Comparison of ENCODE assay signal across 22 cellular contexts in the genomic region with DNA sequence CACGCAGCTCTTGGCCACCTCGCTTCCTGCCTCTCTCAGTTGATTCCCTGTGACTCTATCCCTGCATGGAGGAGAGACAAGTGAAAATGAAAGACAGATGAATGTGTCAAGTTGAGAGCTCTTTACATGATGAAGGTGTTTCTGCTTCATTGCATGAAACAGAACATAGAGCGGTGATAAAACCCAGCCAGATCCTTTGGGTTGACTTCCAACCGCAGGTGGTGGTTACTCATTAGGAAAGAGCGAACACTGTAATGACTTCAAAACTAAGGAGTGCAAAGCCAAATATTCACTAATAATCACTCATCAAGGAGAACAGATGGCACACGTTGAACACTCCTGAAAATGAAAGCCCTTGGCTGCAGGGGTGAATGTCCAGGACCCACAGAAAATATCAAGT.
"Had no signal": no experiment of that assay in that cellular context is flagged by ENCODE, and none has a peak within 500 bp of the region (broad histone marks: within the 10 kb centered on the region; RNA-seq: fewer than 3 reads in every experiment).

No MANE protein-coding gene starts in this region.

- H3K36me3 Mint-ChIP-seq: natural killer cell had no signal

- H3K4me1 Mint-ChIP-seq: activated B cell treated with CpG ODN at 0.5 μM for 24 hours; activated CD4-positive, alpha-beta T cell treated with anti-CD3 and anti-CD28 coated beads for 36 hours; natural killer cell; stimulated activated memory B cell treated with anti-CD40 and anti-IgM and Interleukin-4, amounts not matched to agents 10 μg/mL and 1 μg/mL and 100 μg/mL, for 72 hours had no signal

- H3K27ac Mint-ChIP-seq: activated B cell treated with CpG ODN at 0.5 μM for 24 hours; activated CD4-positive, alpha-beta T cell treated with anti-CD3 and anti-CD28 coated beads for 36 hours; activated naive CD8-positive, alpha-beta T cell; activated T-helper 2 cell treated with anti-CD3 and anti-CD28 coated beads, Interferon-gamma antibody, Interleukin-2, Interleukin-4, amounts not matched to agents 10 μg/mL and 5 μg/mL and 100 μg/mL, durations not matched to agents 14 hours and 24 hours and 36 hours; dendritic cell treated with granulocyte-macrophage colony-stimulating factor and Interleukin-4, amounts not matched to agents 40 ng/mL and 50 ng/mL, for 4 days; natural killer cell; progenitor cell of endocrine pancreas; stimulated activated memory B cell treated with anti-CD40 and anti-IgM and Interleukin-4, amounts not matched to agents 10 μg/mL and 1 μg/mL and 100 μg/mL, for 72 hours had no signal

- H3K27me3 Mint-ChIP-seq: stimulated activated memory B cell treated with anti-CD40 and anti-IgM and Interleukin-4, amounts not matched to agents 10 μg/mL and 1 μg/mL and 100 μg/mL, for 72 hours had no signal

- DNase-seq: activated B cell treated with CpG ODN at 0.5 μM for 24 hours; activated CD4-positive, alpha-beta T cell treated with anti-CD3 and anti-CD28 coated beads for 36 hours; activated CD4-positive, alpha-beta T cell treated with anti-CD3 and anti-CD28 coated beads, Interleukin-2, amount 50 U/mL, for 4 hours; activated CD8-positive, alpha-beta memory T cell treated with anti-CD3 and anti-CD28 coated beads for 24 hours; activated CD8-positive, alpha-beta memory T cell treated with anti-CD3 and anti-CD28 coated beads, Interleukin-2, amount 50 U/mL, for 4 hours; activated naive CD4-positive, alpha-beta T cell; activated T-cell treated with anti-CD3 and anti-CD28 coated beads, Interleukin-2, amount 50 U/mL, for 4 hours; adrenal gland; effector CD4-positive, alpha-beta T cell; heart left ventricle; left cardiac atrium; midbrain; natural killer cell; retina; sigmoid colon; stimulated activated CD4-positive, alpha-beta T cell treated with anti-CD3 and anti-CD28 coated beads, Interleukin-15, amount 100 ng/mL, for 24 hours; transverse colon had no signal

- H3K4me3 Mint-ChIP-seq: activated B cell treated with CpG ODN at 0.5 μM for 24 hours; activated CD4-positive, alpha-beta T cell treated with anti-CD3 and anti-CD28 coated beads for 36 hours; activated naive CD8-positive, alpha-beta T cell; activated T-cell treated with anti-CD3 and anti-CD28 coated beads, Interleukin-2, amount 50 U/mL, for 4 hours; dendritic cell treated with granulocyte-macrophage colony-stimulating factor and Interleukin-4, amounts not matched to agents 40 ng/mL and 50 ng/mL, for 4 days; natural killer cell; stimulated activated memory B cell treated with anti-CD40 and anti-IgM and Interleukin-4, amounts not matched to agents 10 μg/mL and 1 μg/mL and 100 μg/mL, for 72 hours had no signal

- H3K9me3 Mint-ChIP-seq: activated T-helper 2 cell treated with anti-CD3 and anti-CD28 coated beads, Interferon-gamma antibody, Interleukin-2, Interleukin-4, amounts not matched to agents 10 μg/mL and 5 μg/mL and 100 μg/mL, durations not matched to agents 14 hours and 24 hours and 36 hours; natural killer cell had no signal
